In the genomic region with DNA sequence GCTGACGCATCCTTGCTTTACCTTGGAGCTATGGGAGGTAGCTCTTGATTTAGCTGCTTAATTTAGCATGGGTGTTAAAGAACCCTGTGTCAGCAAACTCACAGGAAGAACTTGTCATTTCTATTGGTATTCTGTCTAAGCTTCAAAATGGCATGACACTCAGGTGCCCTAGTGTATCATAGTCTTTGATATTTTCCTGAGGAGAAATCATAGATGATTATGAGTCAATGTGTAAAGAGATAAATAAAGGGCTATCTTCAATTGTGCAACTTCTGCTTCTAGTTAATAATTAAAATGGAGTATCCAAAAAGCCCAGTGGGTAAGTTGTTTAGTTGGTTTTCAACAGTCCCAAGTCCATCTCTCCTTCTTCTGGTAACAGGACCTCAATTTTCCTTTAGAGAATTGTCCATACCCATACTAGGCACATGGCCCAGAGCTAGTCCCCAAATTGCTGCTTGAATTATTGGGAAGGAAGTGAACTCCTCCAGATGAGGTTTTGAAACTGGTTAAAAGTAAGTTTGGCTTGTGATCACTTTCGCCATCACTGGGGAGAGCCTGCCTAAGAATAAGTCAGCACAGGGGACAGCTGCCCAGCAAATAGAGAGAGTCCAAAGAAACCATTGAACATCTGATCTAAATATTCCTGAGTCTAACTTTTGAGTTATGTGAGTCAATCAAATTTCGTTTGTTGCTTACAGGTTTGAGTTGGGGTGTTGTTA, we compare ENCODE assay signal across 1 cellular context.
TF ChIP-seq lines count a peak whose summit lies in the region.

No MANE protein-coding gene starts in this region.

TF ChIP-seq in GM12878, 131 proteins besides CTCF, POLR2A, EP300 and RAD21 (continued from another document and continues in another):
- TF ChIP-seq, protein P1, sequence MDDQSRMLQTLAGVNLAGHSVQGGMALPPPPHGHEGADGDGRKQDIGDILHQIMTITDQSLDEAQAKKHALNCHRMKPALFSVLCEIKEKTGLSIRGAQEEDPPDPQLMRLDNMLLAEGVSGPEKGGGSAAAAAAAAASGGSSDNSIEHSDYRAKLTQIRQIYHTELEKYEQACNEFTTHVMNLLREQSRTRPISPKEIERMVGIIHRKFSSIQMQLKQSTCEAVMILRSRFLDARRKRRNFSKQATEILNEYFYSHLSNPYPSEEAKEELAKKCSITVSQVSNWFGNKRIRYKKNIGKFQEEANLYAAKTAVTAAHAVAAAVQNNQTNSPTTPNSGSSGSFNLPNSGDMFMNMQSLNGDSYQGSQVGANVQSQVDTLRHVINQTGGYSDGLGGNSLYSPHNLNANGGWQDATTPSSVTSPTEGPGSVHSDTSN (IDR thresholded peaks at IDR 0.05; ENCODE audit: insufficient replicate concordance, low read depth, low read length) = no peak
- TF ChIP-seq JUND (IDR thresholded peaks at IDR 0.05; ENCODE audit: low read depth, low read length) (no peak), JUNB (IDR thresholded peaks at IDR 0.05) (no peak), SMARCA5 (IDR thresholded peaks at IDR 0.05) (no peak), RAD51 (IDR thresholded peaks at IDR 0.05) (no peak), CHD1 (IDR thresholded peaks at IDR 0.05; ENCODE audit: low read depth, low read length) (no peak), SP1 (IDR thresholded peaks at IDR 0.05; ENCODE audit: low read depth, low read length) (no peak), POU2F2 (IDR thresholded peaks at IDR 0.05; ENCODE audit: borderline replicate concordance, low read depth, low read length) (no peak), STAT3 (IDR thresholded peaks at IDR 0.05; ENCODE audit: low read depth, low read length) (no peak), SIN3A (IDR thresholded peaks at IDR 0.05; ENCODE audit: low read depth, low read length) (no peak), HDGF (IDR thresholded peaks at IDR 0.05) (no peak), PAX8 (IDR thresholded peaks at IDR 0.05) (no peak), ZNF622 (IDR thresholded peaks at IDR 0.05) (no peak), ETV6 (conservative IDR thresholded peaks at IDR 0.05 in 1 of 2, IDR thresholded peaks at IDR 0.05 in 1 of 2; ENCODE audit: borderline replicate concordance in 1 of 2, low read depth in 1 of 2) (no peak), RFX5 (IDR thresholded peaks at IDR 0.05; ENCODE audit: low read depth, low read length) (no peak), FOXM1 (IDR thresholded peaks at IDR 0.05; ENCODE audit: low read depth, low read length) (no peak), GABPA (IDR thresholded peaks at IDR 0.05; ENCODE audit: low read depth) (no peak), ATF7 (IDR thresholded peaks at IDR 0.05; ENCODE audit: low read depth) (no peak), TCF7 (IDR thresholded peaks at IDR 0.05; ENCODE audit: borderline replicate concordance) (no peak), HCFC1 (IDR thresholded peaks at IDR 0.05; ENCODE audit: low read length) (no peak), SMAD1 (IDR thresholded peaks at IDR 0.05; ENCODE audit: low read depth, partially characterized antibody) (no peak), MTA3 (IDR thresholded peaks at IDR 0.05; ENCODE audit: borderline replicate concordance, low read length) (no peak), PML (IDR thresholded peaks at IDR 0.05; ENCODE audit: low read length) (no peak), LARP7 (IDR thresholded peaks at IDR 0.05) (no peak), CHD2 (IDR thresholded peaks at IDR 0.05; ENCODE audit: borderline replicate concordance, low read depth, low read length) (no peak), SREBF1 (IDR thresholded peaks at IDR 0.05; ENCODE audit: low read length) (no peak), FOS (IDR thresholded peaks at IDR 0.05; ENCODE audit: borderline replicate concordance, extremely low read depth, insufficient read length) (no peak), NFIC (IDR thresholded peaks at IDR 0.05; ENCODE audit: low read depth, low read length) (no peak), TCF3 (IDR thresholded peaks at IDR 0.05; ENCODE audit: borderline replicate concordance, insufficient read depth, low read depth, low read length) (no peak), FOXK2 (IDR thresholded peaks at IDR 0.05) (no peak)
- TF ChIP-seq, protein P2, sequence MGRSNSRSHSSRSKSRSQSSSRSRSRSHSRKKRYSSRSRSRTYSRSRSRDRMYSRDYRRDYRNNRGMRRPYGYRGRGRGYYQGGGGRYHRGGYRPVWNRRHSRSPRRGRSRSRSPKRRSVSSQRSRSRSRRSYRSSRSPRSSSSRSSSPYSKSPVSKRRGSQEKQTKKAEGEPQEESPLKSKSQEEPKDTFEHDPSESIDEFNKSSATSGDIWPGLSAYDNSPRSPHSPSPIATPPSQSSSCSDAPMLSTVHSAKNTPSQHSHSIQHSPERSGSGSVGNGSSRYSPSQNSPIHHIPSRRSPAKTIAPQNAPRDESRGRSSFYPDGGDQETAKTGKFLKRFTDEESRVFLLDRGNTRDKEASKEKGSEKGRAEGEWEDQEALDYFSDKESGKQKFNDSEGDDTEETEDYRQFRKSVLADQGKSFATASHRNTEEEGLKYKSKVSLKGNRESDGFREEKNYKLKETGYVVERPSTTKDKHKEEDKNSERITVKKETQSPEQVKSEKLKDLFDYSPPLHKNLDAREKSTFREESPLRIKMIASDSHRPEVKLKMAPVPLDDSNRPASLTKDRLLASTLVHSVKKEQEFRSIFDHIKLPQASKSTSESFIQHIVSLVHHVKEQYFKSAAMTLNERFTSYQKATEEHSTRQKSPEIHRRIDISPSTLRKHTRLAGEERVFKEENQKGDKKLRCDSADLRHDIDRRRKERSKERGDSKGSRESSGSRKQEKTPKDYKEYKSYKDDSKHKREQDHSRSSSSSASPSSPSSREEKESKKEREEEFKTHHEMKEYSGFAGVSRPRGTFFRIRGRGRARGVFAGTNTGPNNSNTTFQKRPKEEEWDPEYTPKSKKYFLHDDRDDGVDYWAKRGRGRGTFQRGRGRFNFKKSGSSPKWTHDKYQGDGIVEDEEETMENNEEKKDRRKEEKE (IDR thresholded peaks at IDR 0.05) = no peak
- TF ChIP-seq, protein P3, sequence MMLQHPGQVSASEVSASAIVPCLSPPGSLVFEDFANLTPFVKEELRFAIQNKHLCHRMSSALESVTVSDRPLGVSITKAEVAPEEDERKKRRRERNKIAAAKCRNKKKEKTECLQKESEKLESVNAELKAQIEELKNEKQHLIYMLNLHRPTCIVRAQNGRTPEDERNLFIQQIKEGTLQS (IDR thresholded peaks at IDR 0.05; ENCODE audit: borderline replicate concordance, extremely low read depth, low read depth, low read length) = no peak
- TF ChIP-seq, protein P4, sequence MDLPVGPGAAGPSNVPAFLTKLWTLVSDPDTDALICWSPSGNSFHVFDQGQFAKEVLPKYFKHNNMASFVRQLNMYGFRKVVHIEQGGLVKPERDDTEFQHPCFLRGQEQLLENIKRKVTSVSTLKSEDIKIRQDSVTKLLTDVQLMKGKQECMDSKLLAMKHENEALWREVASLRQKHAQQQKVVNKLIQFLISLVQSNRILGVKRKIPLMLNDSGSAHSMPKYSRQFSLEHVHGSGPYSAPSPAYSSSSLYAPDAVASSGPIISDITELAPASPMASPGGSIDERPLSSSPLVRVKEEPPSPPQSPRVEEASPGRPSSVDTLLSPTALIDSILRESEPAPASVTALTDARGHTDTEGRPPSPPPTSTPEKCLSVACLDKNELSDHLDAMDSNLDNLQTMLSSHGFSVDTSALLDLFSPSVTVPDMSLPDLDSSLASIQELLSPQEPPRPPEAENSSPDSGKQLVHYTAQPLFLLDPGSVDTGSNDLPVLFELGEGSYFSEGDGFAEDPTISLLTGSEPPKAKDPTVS (IDR thresholded peaks at IDR 0.05; ENCODE audit: low read depth, low read length) = no peak
- TF ChIP-seq, protein P5, sequence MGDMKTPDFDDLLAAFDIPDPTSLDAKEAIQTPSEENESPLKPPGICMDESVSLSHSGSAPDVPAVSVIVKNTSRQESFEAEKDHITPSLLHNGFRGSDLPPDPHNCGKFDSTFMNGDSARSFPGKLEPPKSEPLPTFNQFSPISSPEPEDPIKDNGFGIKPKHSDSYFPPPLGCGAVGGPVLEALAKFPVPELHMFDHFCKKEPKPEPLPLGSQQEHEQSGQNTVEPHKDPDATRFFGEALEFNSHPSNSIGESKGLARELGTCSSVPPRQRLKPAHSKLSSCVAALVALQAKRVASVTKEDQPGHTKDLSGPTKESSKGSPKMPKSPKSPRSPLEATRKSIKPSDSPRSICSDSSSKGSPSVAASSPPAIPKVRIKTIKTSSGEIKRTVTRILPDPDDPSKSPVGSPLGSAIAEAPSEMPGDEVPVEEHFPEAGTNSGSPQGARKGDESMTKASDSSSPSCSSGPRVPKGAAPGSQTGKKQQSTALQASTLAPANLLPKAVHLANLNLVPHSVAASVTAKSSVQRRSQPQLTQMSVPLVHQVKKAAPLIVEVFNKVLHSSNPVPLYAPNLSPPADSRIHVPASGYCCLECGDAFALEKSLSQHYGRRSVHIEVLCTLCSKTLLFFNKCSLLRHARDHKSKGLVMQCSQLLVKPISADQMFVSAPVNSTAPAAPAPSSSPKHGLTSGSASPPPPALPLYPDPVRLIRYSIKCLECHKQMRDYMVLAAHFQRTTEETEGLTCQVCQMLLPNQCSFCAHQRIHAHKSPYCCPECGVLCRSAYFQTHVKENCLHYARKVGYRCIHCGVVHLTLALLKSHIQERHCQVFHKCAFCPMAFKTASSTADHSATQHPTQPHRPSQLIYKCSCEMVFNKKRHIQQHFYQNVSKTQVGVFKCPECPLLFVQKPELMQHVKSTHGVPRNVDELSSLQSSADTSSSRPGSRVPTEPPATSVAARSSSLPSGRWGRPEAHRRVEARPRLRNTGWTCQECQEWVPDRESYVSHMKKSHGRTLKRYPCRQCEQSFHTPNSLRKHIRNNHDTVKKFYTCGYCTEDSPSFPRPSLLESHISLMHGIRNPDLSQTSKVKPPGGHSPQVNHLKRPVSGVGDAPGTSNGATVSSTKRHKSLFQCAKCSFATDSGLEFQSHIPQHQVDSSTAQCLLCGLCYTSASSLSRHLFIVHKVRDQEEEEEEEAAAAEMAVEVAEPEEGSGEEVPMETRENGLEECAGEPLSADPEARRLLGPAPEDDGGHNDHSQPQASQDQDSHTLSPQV (IDR thresholded peaks at IDR 0.05) = peak; percentile 60; the same call in 1 of the 2 replicates
- TF ChIP-seq, protein P6, sequence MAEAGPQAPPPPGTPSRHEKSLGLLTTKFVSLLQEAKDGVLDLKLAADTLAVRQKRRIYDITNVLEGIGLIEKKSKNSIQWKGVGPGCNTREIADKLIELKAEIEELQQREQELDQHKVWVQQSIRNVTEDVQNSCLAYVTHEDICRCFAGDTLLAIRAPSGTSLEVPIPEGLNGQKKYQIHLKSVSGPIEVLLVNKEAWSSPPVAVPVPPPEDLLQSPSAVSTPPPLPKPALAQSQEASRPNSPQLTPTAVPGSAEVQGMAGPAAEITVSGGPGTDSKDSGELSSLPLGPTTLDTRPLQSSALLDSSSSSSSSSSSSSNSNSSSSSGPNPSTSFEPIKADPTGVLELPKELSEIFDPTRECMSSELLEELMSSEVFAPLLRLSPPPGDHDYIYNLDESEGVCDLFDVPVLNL (IDR thresholded peaks at IDR 0.05; ENCODE audit: low read depth, low read length) = no peak
- TF ChIP-seq, protein P7, sequence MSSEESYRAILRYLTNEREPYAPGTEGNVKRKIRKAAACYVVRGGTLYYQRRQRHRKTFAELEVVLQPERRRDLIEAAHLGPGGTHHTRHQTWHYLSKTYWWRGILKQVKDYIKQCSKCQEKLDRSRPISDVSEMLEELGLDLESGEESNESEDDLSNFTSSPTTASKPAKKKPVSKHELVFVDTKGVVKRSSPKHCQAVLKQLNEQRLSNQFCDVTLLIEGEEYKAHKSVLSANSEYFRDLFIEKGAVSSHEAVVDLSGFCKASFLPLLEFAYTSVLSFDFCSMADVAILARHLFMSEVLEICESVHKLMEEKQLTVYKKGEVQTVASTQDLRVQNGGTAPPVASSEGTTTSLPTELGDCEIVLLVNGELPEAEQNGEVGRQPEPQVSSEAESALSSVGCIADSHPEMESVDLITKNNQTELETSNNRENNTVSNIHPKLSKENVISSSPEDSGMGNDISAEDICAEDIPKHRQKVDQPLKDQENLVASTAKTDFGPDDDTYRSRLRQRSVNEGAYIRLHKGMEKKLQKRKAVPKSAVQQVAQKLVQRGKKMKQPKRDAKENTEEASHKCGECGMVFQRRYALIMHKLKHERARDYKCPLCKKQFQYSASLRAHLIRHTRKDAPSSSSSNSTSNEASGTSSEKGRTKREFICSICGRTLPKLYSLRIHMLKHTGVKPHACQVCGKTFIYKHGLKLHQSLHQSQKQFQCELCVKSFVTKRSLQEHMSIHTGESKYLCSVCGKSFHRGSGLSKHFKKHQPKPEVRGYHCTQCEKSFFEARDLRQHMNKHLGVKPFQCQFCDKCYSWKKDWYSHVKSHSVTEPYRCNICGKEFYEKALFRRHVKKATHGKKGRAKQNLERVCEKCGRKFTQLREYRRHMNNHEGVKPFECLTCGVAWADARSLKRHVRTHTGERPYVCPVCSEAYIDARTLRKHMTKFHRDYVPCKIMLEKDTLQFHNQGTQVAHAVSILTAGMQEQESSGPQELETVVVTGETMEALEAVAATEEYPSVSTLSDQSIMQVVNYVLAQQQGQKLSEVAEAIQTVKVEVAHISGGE (CRISPR knock-in tag; IDR thresholded peaks at IDR 0.05) = no peak
- TF ChIP-seq, protein P8, sequence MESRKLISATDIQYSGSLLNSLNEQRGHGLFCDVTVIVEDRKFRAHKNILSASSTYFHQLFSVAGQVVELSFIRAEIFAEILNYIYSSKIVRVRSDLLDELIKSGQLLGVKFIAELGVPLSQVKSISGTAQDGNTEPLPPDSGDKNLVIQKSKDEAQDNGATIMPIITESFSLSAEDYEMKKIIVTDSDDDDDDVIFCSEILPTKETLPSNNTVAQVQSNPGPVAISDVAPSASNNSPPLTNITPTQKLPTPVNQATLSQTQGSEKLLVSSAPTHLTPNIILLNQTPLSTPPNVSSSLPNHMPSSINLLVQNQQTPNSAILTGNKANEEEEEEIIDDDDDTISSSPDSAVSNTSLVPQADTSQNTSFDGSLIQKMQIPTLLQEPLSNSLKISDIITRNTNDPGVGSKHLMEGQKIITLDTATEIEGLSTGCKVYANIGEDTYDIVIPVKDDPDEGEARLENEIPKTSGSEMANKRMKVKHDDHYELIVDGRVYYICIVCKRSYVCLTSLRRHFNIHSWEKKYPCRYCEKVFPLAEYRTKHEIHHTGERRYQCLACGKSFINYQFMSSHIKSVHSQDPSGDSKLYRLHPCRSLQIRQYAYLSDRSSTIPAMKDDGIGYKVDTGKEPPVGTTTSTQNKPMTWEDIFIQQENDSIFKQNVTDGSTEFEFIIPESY (IDR thresholded peaks at IDR 0.05) = no peak
- TF ChIP-seq, protein P9, sequence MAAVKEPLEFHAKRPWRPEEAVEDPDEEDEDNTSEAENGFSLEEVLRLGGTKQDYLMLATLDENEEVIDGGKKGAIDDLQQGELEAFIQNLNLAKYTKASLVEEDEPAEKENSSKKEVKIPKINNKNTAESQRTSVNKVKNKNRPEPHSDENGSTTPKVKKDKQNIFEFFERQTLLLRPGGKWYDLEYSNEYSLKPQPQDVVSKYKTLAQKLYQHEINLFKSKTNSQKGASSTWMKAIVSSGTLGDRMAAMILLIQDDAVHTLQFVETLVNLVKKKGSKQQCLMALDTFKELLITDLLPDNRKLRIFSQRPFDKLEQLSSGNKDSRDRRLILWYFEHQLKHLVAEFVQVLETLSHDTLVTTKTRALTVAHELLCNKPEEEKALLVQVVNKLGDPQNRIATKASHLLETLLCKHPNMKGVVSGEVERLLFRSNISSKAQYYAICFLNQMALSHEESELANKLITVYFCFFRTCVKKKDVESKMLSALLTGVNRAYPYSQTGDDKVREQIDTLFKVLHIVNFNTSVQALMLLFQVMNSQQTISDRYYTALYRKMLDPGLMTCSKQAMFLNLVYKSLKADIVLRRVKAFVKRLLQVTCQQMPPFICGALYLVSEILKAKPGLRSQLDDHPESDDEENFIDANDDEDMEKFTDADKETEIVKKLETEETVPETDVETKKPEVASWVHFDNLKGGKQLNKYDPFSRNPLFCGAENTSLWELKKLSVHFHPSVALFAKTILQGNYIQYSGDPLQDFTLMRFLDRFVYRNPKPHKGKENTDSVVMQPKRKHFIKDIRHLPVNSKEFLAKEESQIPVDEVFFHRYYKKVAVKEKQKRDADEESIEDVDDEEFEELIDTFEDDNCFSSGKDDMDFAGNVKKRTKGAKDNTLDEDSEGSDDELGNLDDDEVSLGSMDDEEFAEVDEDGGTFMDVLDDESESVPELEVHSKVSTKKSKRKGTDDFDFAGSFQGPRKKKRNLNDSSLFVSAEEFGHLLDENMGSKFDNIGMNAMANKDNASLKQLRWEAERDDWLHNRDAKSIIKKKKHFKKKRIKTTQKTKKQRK (IDR thresholded peaks at IDR 0.05; ENCODE audit: low read depth, low read length) = no peak
